ENCODE assay signal across 18 cellular contexts in the genomic region with DNA sequence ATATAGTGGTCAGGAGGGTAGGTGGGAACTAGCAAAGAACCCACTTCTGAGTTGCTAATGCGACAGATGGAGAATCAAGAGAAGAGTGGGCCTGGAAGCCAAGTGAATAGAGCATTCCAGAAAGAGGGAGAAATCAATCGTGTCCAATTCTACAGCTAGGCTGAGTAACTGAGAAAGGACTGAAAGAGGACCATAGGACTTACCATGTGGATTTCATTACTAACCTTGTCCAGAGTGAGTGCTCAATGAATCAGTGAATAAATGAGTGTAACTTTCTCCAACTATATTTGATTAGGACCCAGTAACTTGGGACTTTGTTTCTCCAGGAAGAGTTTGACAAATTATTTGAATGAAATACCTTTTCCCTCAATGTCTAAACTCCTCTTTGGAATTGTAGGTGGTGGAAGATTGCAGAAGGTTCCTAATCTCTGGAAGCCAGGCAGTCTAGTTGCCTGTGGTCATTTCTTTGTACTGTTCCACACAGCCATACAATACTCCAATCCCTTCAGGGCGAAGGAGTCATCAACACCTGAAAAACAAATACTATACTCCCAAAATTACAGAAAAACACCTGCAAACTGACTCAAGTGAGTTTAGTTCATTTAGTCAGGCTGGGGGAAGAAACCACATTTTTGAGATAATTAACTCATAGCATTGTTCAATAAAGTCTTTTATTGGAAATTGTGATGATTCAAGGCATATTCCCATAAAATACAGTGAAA. TPM values are rescaled to one million over a fixed set of nuclear protein-coding genes. Genes with fewer than 3 reads are reported as not detected.
"Had no signal": no experiment of that assay in that cellular context is flagged by ENCODE, and none has a peak within 500 bp of the region (broad histone marks: within the 10 kb centered on the region; RNA-seq: fewer than 3 reads in every experiment).

No MANE protein-coding gene starts in this region.

- ATAC-seq: activated T-helper 17 cell treated with anti-CD3 and anti-CD28 coated beads, Interleukin-2, amount 50 U/mL, for 72 hours; effector memory CD8-positive, alpha-beta T cell; lower lobe of right lung had no signal

- H3K36me3 ChIP-seq: lower lobe of right lung, thyroid gland, uterus had no signal

- DNase-seq: activated CD4-positive, alpha-beta T cell treated with anti-CD3 and anti-CD28 coated beads, Interleukin-2, amount 10 ng/mL, durations not matched to agents 7 days and 5 days; activated CD4-positive, CD25-positive, alpha-beta regulatory T cell; activated T-cell treated with anti-CD3 and anti-CD28 coated beads for 4 hours; amniotic stem cell; effector memory CD8-positive, alpha-beta T cell; erythroblast; lower lobe of right lung; naive B cell; T-helper 2 cell; thyroid gland; uterus had no signal

- H3K4me1 ChIP-seq: uterus had no signal

- H3K9me3 ChIP-seq: lower lobe of right lung, thyroid gland, uterus had no signal

- H3K4me3 ChIP-seq: lower lobe of right lung, smooth muscle cell, thyroid gland, uterus had no signal

- H3K36me3 Mint-ChIP-seq: activated naive CD4-positive, alpha-beta T cell treated with anti-CD3 and anti-CD28 coated beads, Interleukin-2, amount 50 U/mL, for 24 hours; naive B cell had no signal

- FAIRE-seq: TTC549 had no signal

- H3K27ac ChIP-seq: lower lobe of right lung, thyroid gland, uterus had no signal

- H3K9me3 Mint-ChIP-seq: activated CD4-positive, alpha-beta T cell treated with anti-CD3 and anti-CD28 coated beads, Interleukin-2, amount 10 ng/mL, durations not matched to agents 7 days and 5 days; activated naive CD4-positive, alpha-beta T cell treated with anti-CD3 and anti-CD28 coated beads, Interleukin-2, amount 50 U/mL, for 24 hours; activated T-helper 17 cell treated with anti-CD3 and anti-CD28 coated beads, Interleukin-2, amount 50 U/mL, for 72 hours; dendritic cell treated with granulocyte-macrophage colony-stimulating factor and Interleukin-4, amounts not matched to agents 40 ng/mL and 50 ng/mL, for 4 days; effector memory CD8-positive, alpha-beta T cell had no signal

- H3K4me1 Mint-ChIP-seq: activated T-helper 17 cell treated with anti-CD3 and anti-CD28 coated beads, Interleukin-2, amount 50 U/mL, for 72 hours had no signal

- H3K4me3 Mint-ChIP-seq: activated CD4-positive, alpha-beta T cell treated with anti-CD3 and anti-CD28 coated beads, Interleukin-2, amount 10 ng/mL, durations not matched to agents 7 days and 5 days; activated naive CD4-positive, alpha-beta T cell treated with anti-CD3 and anti-CD28 coated beads, Interleukin-2, amount 50 U/mL, for 24 hours; activated T-helper 17 cell treated with anti-CD3 and anti-CD28 coated beads, Interleukin-2, amount 50 U/mL, for 72 hours; dendritic cell treated with granulocyte-macrophage colony-stimulating factor and Interleukin-4, amounts not matched to agents 40 ng/mL and 50 ng/mL, for 4 days had no signal

- H3K27ac Mint-ChIP-seq: activated CD4-positive, alpha-beta T cell treated with anti-CD3 and anti-CD28 coated beads, Interleukin-2, amount 10 ng/mL, durations not matched to agents 7 days and 5 days; activated naive CD4-positive, alpha-beta T cell treated with anti-CD3 and anti-CD28 coated beads, Interleukin-2, amount 50 U/mL, for 24 hours; activated T-helper 17 cell treated with anti-CD3 and anti-CD28 coated beads, Interleukin-2, amount 50 U/mL, for 72 hours; brain; dendritic cell treated with granulocyte-macrophage colony-stimulating factor and Interleukin-4, amounts not matched to agents 40 ng/mL and 50 ng/mL, for 4 days; effector memory CD8-positive, alpha-beta T cell; naive B cell had no signal

- H3K4me2 ChIP-seq: smooth muscle cell had no signal

- H3K27me3 ChIP-seq: thyroid gland had no signal

RNA-seq across cellular contexts. Expression of gene S100Z, which starts 33.5 kb away (rescaled TPM):
- total RNA-seq: glomerular endothelial cell, smooth muscle cell, thyroid gland had no signal
